In genomic region chr13:44040754-44041100, GRCh38 we compare ENCODE assay signal across 25 cellular contexts.
A peak's percentile ranks its signal among the peaks of the same experiment; 100 is the strongest.
DNase-seq lines count a peak whose midpoint lies in the region; TF ChIP-seq lines count a peak whose summit lies in the region.
"Had no signal": no experiment of that assay in that cellular context is flagged by ENCODE, and none has a peak within 500 bp of the region (broad histone marks: within the 10 kb centered on the region; RNA-seq: fewer than 3 reads in every experiment).

No MANE protein-coding gene starts in this region.

- H3K27ac ChIP-seq in subcutaneous abdominal adipose tissue (ENCODE audit: low read depth, low read length): peak overlapping the region; percentile 9
- H3K27ac ChIP-seq: colonic mucosa, Peyer's patch, SJSA1 had no signal

- H3K9me3 Mint-ChIP-seq in Calu3 (ENCODE audit: low read depth, unreplicated experiment) (no peaks in the 10 kb centered on the region), endothelial cell (ENCODE audit: unreplicated experiment) (no peaks in the 10 kb centered on the region)
- H3K9me3 Mint-ChIP-seq: activated T-cell treated with anti-CD3 and anti-CD28 coated beads, Interleukin-2, amount 50 U/mL, for 24 hours; stimulated activated naive CD8-positive, alpha-beta T cell treated with anti-CD3 and anti-CD28 coated beads, Interleukin-15, amount 100 ng/mL, for 72 hours had no signal

- peak; percentile 6 for DNase-seq in M059J (ENCODE audit: low read depth)
- peak; percentile 18 to 39 for DNase-seq in cardiac fibroblast (ENCODE audit: low read depth in 2 of 2)
- peak; percentile 70 for DNase-seq in iris pigment epithelial cell (ENCODE audit: low read depth)
- no peak for DNase-seq in Calu3
- DNase-seq in NCI-H345 treated with DMSO at 0.1 percent for 48 hours (lab: John Stamatoyannopoulos, UW; ENCODE audit: unreplicated experiment): no peak
- DNase-seq in BE2C: no peak
- DNase-seq in endothelial cell (ENCODE audit: low spot score): no peak
- DNase-seq: activated CD4-positive, alpha-beta T cell treated with anti-CD3 and anti-CD28 coated beads for 4 hours; activated T-cell treated with anti-CD3 and anti-CD28 coated beads, Interleukin-2, amount 50 U/mL, for 24 hours; CD4-positive, alpha-beta memory T cell; colonic mucosa; effector memory CD4-positive, alpha-beta T cell; MG63; naive thymus-derived CD4-positive, alpha-beta T cell; NCI-H1436; NCI-H2107; NCI-H510A; nucleus accumbens; Peyer's patch; stimulated activated naive CD8-positive, alpha-beta T cell treated with anti-CD3 and anti-CD28 coated beads, Interleukin-15, amount 100 ng/mL, for 72 hours; T-helper 17 cell had no signal

- no TSS peak for BruUV-seq in Calu3 (replicated peaks; lab: Mats Ljungman, UMichigan)

- CTCF ChIA-PET in Calu3 (lab: Charles Lee): no interaction called here

- no peaks in the 10 kb centered on the region for H3K27me3 ChIP-seq in subcutaneous abdominal adipose tissue (ENCODE audit: control insufficient read depth in 5 of 5, insufficient read depth in 4 of 5, low read length in 5 of 5)
- H3K27me3 ChIP-seq in BE2C: peaks cover 19% of the 10 kb centered on the region
- H3K27me3 ChIP-seq: colonic mucosa, MG63, Peyer's patch, tibial nerve had no signal

- H3K36me3 Mint-ChIP-seq in Calu3 (ENCODE audit: insufficient read depth, unreplicated experiment): no peaks in the 10 kb centered on the region
- no peaks in the 10 kb centered on the region for H3K36me3 Mint-ChIP-seq in endothelial cell (ENCODE audit: low read depth, unreplicated experiment)
- H3K36me3 Mint-ChIP-seq: brain; CD4-positive, alpha-beta memory T cell; naive thymus-derived CD4-positive, alpha-beta T cell had no signal

- H3K9ac ChIP-seq in subcutaneous abdominal adipose tissue (ENCODE audit: low read length in 5 of 5): no peak overlapping the region

- intact Hi-C loops in Calu3 (cut with micrococcal nuclease; ENCODE audit: unreplicated experiment): no loop called here

- H3K27ac Mint-ChIP-seq in Calu3 (ENCODE audit: unreplicated experiment) (no peak overlapping the region), endothelial cell (ENCODE audit: unreplicated experiment) (no peak overlapping the region)
- H3K27ac Mint-ChIP-seq: activated T-cell treated with anti-CD3 and anti-CD28 coated beads, Interleukin-2, amount 50 U/mL, for 24 hours; CD4-positive, alpha-beta memory T cell; naive thymus-derived CD4-positive, alpha-beta T cell; T-helper 17 cell had no signal

- H3K4me1 Mint-ChIP-seq in Calu3 (ENCODE audit: low read depth, unreplicated experiment): no peaks in the 10 kb centered on the region
- H3K4me1 Mint-ChIP-seq in endothelial cell (ENCODE audit: unreplicated experiment): no peaks in the 10 kb centered on the region
- H3K4me1 Mint-ChIP-seq: CD4-positive, alpha-beta memory T cell; naive thymus-derived CD4-positive, alpha-beta T cell; stimulated activated naive CD8-positive, alpha-beta T cell treated with anti-CD3 and anti-CD28 coated beads, Interleukin-15, amount 100 ng/mL, for 72 hours; T-helper 17 cell had no signal

- H3K9me3 ChIP-seq in subcutaneous abdominal adipose tissue (ENCODE audit: control insufficient read depth in 5 of 5, low read length in 5 of 5): no peaks in the 10 kb centered on the region
- H3K9me3 ChIP-seq in BE2C: no peaks in the 10 kb centered on the region
- H3K9me3 ChIP-seq: colonic mucosa, MG63, Peyer's patch, SJSA1, tibial nerve had no signal

- H3K4me1 ChIP-seq in subcutaneous abdominal adipose tissue (ENCODE audit: control insufficient read depth in 5 of 5, insufficient read depth in 5 of 5, low read length in 5 of 5) (no peaks in the 10 kb centered on the region), BE2C (no peaks in the 10 kb centered on the region)
- H3K4me1 ChIP-seq: colonic mucosa, Peyer's patch, tibial nerve had no signal

- H3K27me3 Mint-ChIP-seq in Calu3 (ENCODE audit: unreplicated experiment) (peaks cover 5% of the 10 kb centered on the region), endothelial cell (ENCODE audit: unreplicated experiment) (no peaks in the 10 kb centered on the region)
- H3K27me3 Mint-ChIP-seq: brain had no signal

- H3K36me3 ChIP-seq in subcutaneous abdominal adipose tissue (ENCODE audit: control insufficient read depth in 5 of 5, insufficient read depth in 5 of 5, low read length in 5 of 5) (no peaks in the 10 kb centered on the region), BE2C (no peaks in the 10 kb centered on the region)
- H3K36me3 ChIP-seq: colonic mucosa, MG63, Peyer's patch, SJSA1, tibial nerve had no signal

- H3K4me3 Mint-ChIP-seq in Calu3 (ENCODE audit: low read depth, unreplicated experiment) (no peak overlapping the region), endothelial cell (ENCODE audit: unreplicated experiment) (no peak overlapping the region)
- H3K4me3 Mint-ChIP-seq: activated T-cell treated with anti-CD3 and anti-CD28 coated beads, Interleukin-2, amount 50 U/mL, for 24 hours; brain; CD4-positive, alpha-beta memory T cell; naive thymus-derived CD4-positive, alpha-beta T cell; stimulated activated naive CD8-positive, alpha-beta T cell treated with anti-CD3 and anti-CD28 coated beads, Interleukin-15, amount 100 ng/mL, for 72 hours; T-helper 17 cell had no signal

- TF ChIP-seq CTCF in cardiac fibroblast (IDR thresholded peaks at IDR 0.05; ENCODE audit: low read depth, low read length): no peak
- TF ChIP-seq CTCF in Calu3 (IDR thresholded peaks at IDR 0.05; ENCODE audit: unreplicated experiment): no peak
- TF ChIP-seq CTCF in BE2C (IDR thresholded peaks at IDR 0.05; ENCODE audit: low read depth, low read length): no peak
- no peak for TF ChIP-seq CTCF in endothelial cell (IDR thresholded peaks at IDR 0.05; ENCODE audit: unreplicated experiment)

- H3K4me3 ChIP-seq in cardiac fibroblast (replicated peaks in 1 of 2; ENCODE audit: low read depth in 2 of 2, low read length in 2 of 2): no peak overlapping the region
- no peak overlapping the region for H3K4me3 ChIP-seq in subcutaneous abdominal adipose tissue (ENCODE audit: low read depth in 1 of 5, low read length in 5 of 5)
- no peak overlapping the region for H3K4me3 ChIP-seq in BE2C (ENCODE audit: low read depth, low read length)
- H3K4me3 ChIP-seq: colonic mucosa, MG63, Peyer's patch, SJSA1, tibial nerve had no signal

Comparison
In these comparisons a context has a peak if more than half of its experiments do, and no peak if none do; other contexts are left out.
1. DNase-seq: peak in M059J (single experiment), cardiac fibroblast (2 of 2) and iris pigment epithelial cell (single experiment); none in Calu3 (single experiment), NCI-H345 treated with DMSO at 0.1 percent for 48 hours (single experiment), BE2C (single experiment) and endothelial cell (single experiment).